Comparison of ENCODE assay signal across 1 cellular context in genomic region chr22:20885557-20886323, GRCh38.
TF ChIP-seq lines count a peak whose summit lies in the region.

No MANE protein-coding gene starts in this region.

TF ChIP-seq in K562, 482 proteins besides CTCF, POLR2A, EP300 and RAD21 (continued from another document and continues in another):
- TF ChIP-seq MLX (CRISPR knock-in tag; conservative IDR thresholded peaks at IDR 0.05) (peak in 1 of 2 experiments; percentile 93; a peak in 1 of 4 replicates), EGR1 (conservative IDR thresholded peaks at IDR 0.05) (no peak), ZNF143 (CRISPR knock-in tag; IDR thresholded peaks at IDR 0.05) (peak; percentile 54; the same call in 1 of the 2 replicates), KDM2B (CRISPR knock-in tag; IDR thresholded peaks at IDR 0.05) (peak; percentile 62), GATAD2B (IDR thresholded peaks at IDR 0.05; ENCODE audit: borderline replicate concordance) (no peak), EP400 (IDR thresholded peaks at IDR 0.05) (no peak), FOXA3 (CRISPR knock-in tag; conservative IDR thresholded peaks at IDR 0.05 in 1 of 2, IDR thresholded peaks at IDR 0.05 in 1 of 2) (peak; percentile 81 to 87), ZNF217 (CRISPR knock-in tag; IDR thresholded peaks at IDR 0.05) (no peak), TEAD4 (IDR thresholded peaks at IDR 0.05; ENCODE audit: low read length) (peak; percentile 78), TEAD4 (CRISPR knock-in tag; IDR thresholded peaks at IDR 0.05; ENCODE audit: borderline replicate concordance) (peak; percentile 32; the same call in 1 of the 2 replicates), BRD9 (IDR thresholded peaks at IDR 0.05; ENCODE audit: low read depth, partially characterized antibody) (peak; percentile 100), SPI1 (IDR thresholded peaks at IDR 0.05; ENCODE audit: borderline replicate concordance, low read depth, low read length) (peak; percentile 68), ELF2 (CRISPR knock-in tag; IDR thresholded peaks at IDR 0.05) (peak; percentile 81; the same call in 1 of the 2 replicates), HDAC1 (IDR thresholded peaks at IDR 0.05) (peak in 1 of 2 experiments; percentile 99; a peak in 2 of 4 replicates), ELK3 (CRISPR knock-in tag; IDR thresholded peaks at IDR 0.05) (no peak), NFIX (CRISPR knock-in tag; IDR thresholded peaks at IDR 0.05; ENCODE audit: low read depth) (no peak), SMAD1 (IDR thresholded peaks at IDR 0.05; ENCODE audit: low read depth, low read length, partially characterized antibody) (peak; percentile 29), GATAD2A (IDR thresholded peaks at IDR 0.05) (no peak), HES1 (IDR thresholded peaks at IDR 0.05; ENCODE audit: low read depth) (peak; percentile 65; the same call in 1 of the 2 replicates), ZNF431 (CRISPR knock-in tag; IDR thresholded peaks at IDR 0.05) (no peak), CBX8 (IDR thresholded peaks at IDR 0.05; ENCODE audit: borderline replicate concordance, extremely low read depth, low read depth, low read length, poor library complexity, severe bottlenecking) (no peak), SREBF2 (CRISPR knock-in tag; IDR thresholded peaks at IDR 0.05) (no peak), SMARCA5 (IDR thresholded peaks at IDR 0.05) (peak; percentile 98), ATF4 (CRISPR knock-in tag; IDR thresholded peaks at IDR 0.05) (peak; percentile 84), SFPQ (IDR thresholded peaks at IDR 0.05; ENCODE audit: low read depth, low read length) (no peak), BRF2 (IDR thresholded peaks at IDR 0.05; ENCODE audit: borderline replicate concordance, insufficient read depth, insufficient read length) (no peak), ZFP91 (CRISPR knock-in tag; IDR thresholded peaks at IDR 0.05) (peak; percentile 87), ELK1 (CRISPR knock-in tag; IDR thresholded peaks at IDR 0.05) (no peak), POLR2AphosphoS5 (IDR thresholded peaks at IDR 0.05; ENCODE audit: control insufficient read depth, insufficient read depth, low read depth, low read length) (no peak), ZBTB1 (CRISPR knock-in tag; IDR thresholded peaks at IDR 0.05; ENCODE audit: borderline replicate concordance, low read depth) (no peak), HIVEP1 (CRISPR knock-in tag; IDR thresholded peaks at IDR 0.05) (peak; percentile 62), FOXA1 (IDR thresholded peaks at IDR 0.05; ENCODE audit: borderline replicate concordance) (no peak), ZNF589 (CRISPR knock-in tag; IDR thresholded peaks at IDR 0.05; ENCODE audit: low read depth) (no peak; the same call in none of the 2 replicates), SNIP1 (IDR thresholded peaks at IDR 0.05; ENCODE audit: low read depth) (no peak), DDX20 (tag; IDR thresholded peaks at IDR 0.05; ENCODE audit: low read depth) (no peak), TFAM (CRISPR knock-in tag; conservative IDR thresholded peaks at IDR 0.05) (no peak), CHD2 (IDR thresholded peaks at IDR 0.05; ENCODE audit: low read depth, low read length) (no peak; the same call in 1 of the 2 replicates), NFIC (IDR thresholded peaks at IDR 0.05) (no peak), ZNF76 (CRISPR knock-in tag; IDR thresholded peaks at IDR 0.05; ENCODE audit: borderline replicate concordance) (peak; percentile 93), CBX5 (IDR thresholded peaks at IDR 0.05; ENCODE audit: borderline replicate concordance, low read depth) (no peak), AFF4 (CRISPR knock-in tag; IDR thresholded peaks at IDR 0.05) (0 out of 2 replicates have a peak, but pooled peaks have one; percentile 70), DEAF1 (CRISPR knock-in tag; IDR thresholded peaks at IDR 0.05) (peak; percentile 100), CBFA2T3 (IDR thresholded peaks at IDR 0.05) (no peak), HMG20B (CRISPR knock-in tag; IDR thresholded peaks at IDR 0.05) (no peak), E2F4 (CRISPR knock-in tag; IDR thresholded peaks at IDR 0.05; ENCODE audit: low read depth) (peak; percentile 84; the same call in 1 of the 2 replicates), ILK (tag; IDR thresholded peaks at IDR 0.05; ENCODE audit: borderline replicate concordance, low read depth) (no peak), CREB3L1 (IDR thresholded peaks at IDR 0.05; ENCODE audit: borderline replicate concordance, low read depth) (peak; percentile 88), SRSF9 (IDR thresholded peaks at IDR 0.05; ENCODE audit: borderline replicate concordance, low read depth, low read length) (no peak), CREBBP (IDR thresholded peaks at IDR 0.05; ENCODE audit: low read depth, low read length) (peak; percentile 69)
